8 cellular contexts compared by ENCODE assay signal in the genomic region with DNA sequence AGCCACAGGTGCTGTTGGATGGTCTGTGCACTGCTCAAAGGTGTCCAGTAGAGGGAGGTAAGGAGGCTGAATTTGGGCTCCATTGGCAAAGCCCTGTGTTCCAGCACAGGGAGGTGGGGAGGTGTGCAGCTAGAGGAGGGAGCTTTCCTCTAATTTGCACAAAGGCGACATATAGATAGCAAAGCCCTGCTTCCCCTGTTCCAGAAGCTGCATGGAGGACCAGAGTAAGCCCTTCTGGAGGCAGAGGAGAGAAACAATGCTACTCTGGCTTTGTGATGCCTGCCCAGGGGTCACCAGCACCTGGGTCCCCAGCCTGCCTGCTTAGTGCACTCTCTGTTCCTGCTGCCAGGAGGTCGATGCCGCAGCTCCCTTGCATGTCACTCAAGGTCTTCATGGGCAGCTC. TPM values are rescaled to one million over a fixed set of nuclear protein-coding genes. Genes with fewer than 3 reads are reported as not detected.
DNase-seq lines count a peak whose midpoint lies in the region; ATAC-seq and TF ChIP-seq lines count a peak whose summit lies in the region.

No MANE protein-coding gene starts in this region.

- DNase-seq in stimulated activated CD4-positive, alpha-beta T cell treated with anti-CD3 and anti-CD28 coated beads, Interleukin-12 subunit alpha, Interleukin-12 subunit beta, amount 100 ng/mL, for 48 hours (ENCODE audit: low read depth in 2 of 3, low spot score in 1 of 3): peak; percentile 9 to 27 (median 15)
- DNase-seq in stimulated activated CD4-positive, alpha-beta T cell treated with anti-CD3 and anti-CD28 coated beads, Interleukin-4, amount 100 ng/mL, for 4 hours: no peak
- DNase-seq in Jurkat, Clone E6-1 (ENCODE audit: low read depth, low spot score): peak; percentile 17
- DNase-seq in foreskin fibroblast: peak; percentile 39 to 68
- DNase-seq in hepatic stellate cell (ENCODE audit: low spot score): no peak

- peak; percentile 92 for ATAC-seq in GM21723 (IDR thresholded peaks at IDR 0.05; ENCODE audit: unreplicated experiment)

- peak overlapping the region; percentile 97 for H3K4me2 ChIP-seq in skeletal muscle satellite cell (ENCODE audit: low read length)

- H3K4me1 ChIP-seq in skeletal muscle satellite cell (ENCODE audit: control insufficient read depth, insufficient read depth, low read length): peaks cover 76% of the 10 kb centered on the region

- no peaks in the 10 kb centered on the region for H3K27me3 ChIP-seq in skeletal muscle satellite cell (ENCODE audit: control insufficient read depth, insufficient read depth, low read length)

- H3K9ac ChIP-seq in skeletal muscle satellite cell (ENCODE audit: low read depth, low read length): peak overlapping the region; percentile 80

- H3K36me3 ChIP-seq in skeletal muscle satellite cell (ENCODE audit: insufficient read depth, low read length): peaks cover 4% of the 10 kb centered on the region

- TF ChIP-seq CTCF in VCaP (conservative IDR thresholded peaks at IDR 0.05) (peak; percentile 73), foreskin fibroblast (IDR thresholded peaks at IDR 0.05; ENCODE audit: low read depth, low read length) (peak; percentile 86)

- H3K27ac ChIP-seq in VCaP: no peak overlapping the region

- no peaks in the 10 kb centered on the region for H3K9me3 ChIP-seq in skeletal muscle satellite cell (replicated peaks; ENCODE audit: low read length)

- no peak overlapping the region for H3K4me3 ChIP-seq in Jurkat, Clone E6-1 (ENCODE audit: low read length)
- H3K4me3 ChIP-seq in foreskin fibroblast (ENCODE audit: low read depth in 1 of 2, low read length in 2 of 2): no peak overlapping the region
- H3K4me3 ChIP-seq in skeletal muscle satellite cell (ENCODE audit: low read length): peak overlapping the region; percentile 28

RNA-seq across cellular contexts. Expression of gene ARHGAP22, which starts 3.4 kb away (rescaled TPM):
- polyA plus RNA-seq in Jurkat, Clone E6-1 (2012; ENCODE audit: insufficient read depth, insufficient read length): not detected
- total RNA-seq in skeletal muscle satellite cell (2012; rRNA removed): 106 and 152 TPM in 2 replicates

Comparison
In these comparisons a context has a peak if more than half of its experiments do, and no peak if none do; other contexts are left out.
1. DNase-seq: peak in stimulated activated CD4-positive, alpha-beta T cell treated with anti-CD3 and anti-CD28 coated beads, Interleukin-12 subunit alpha, Interleukin-12 subunit beta, amount 100 ng/mL, for 48 hours (3 of 3), Jurkat, Clone E6-1 (single experiment) and foreskin fibroblast (2 of 2); none in stimulated activated CD4-positive, alpha-beta T cell treated with anti-CD3 and anti-CD28 coated beads, Interleukin-4, amount 100 ng/mL, for 4 hours (0 of 2) and hepatic stellate cell (single experiment).